ENCODE assay signal across 21 cellular contexts in genomic region chr15:76358453-76358852, GRCh38. TPM values are rescaled to one million over a fixed set of nuclear protein-coding genes. Genes with fewer than 3 reads are reported as not detected.
DNase-seq lines count a peak whose midpoint lies in the region; ATAC-seq and TF ChIP-seq lines count a peak whose summit lies in the region.
"Had no signal": no experiment of that assay in that cellular context is flagged by ENCODE, and none has a peak within 500 bp of the region (broad histone marks: within the 10 kb centered on the region; RNA-seq: fewer than 3 reads in every experiment).

No MANE protein-coding gene starts in this region.

- DNase-seq in left colon (no peak), NCI-H510A (lab: John Stamatoyannopoulos, UW) (no peak)
- no peak for DNase-seq in central memory CD4-positive, alpha-beta T cell
- DNase-seq: AML-193; CD4-positive, alpha-beta memory T cell; CD4-positive, CD25-positive, alpha-beta regulatory T cell; CD8-positive, alpha-beta memory T cell; DMS 273 treated with DMSO at 0.1 percent for 48 hours; DMS153; DMS53; DMS79; DND-41; EL; GDM1 had no signal

- H3K27ac ChIP-seq in C4-2B (peak overlapping the region; percentile 62), VCaP (peak overlapping the region; percentile 66)
- H3K27ac ChIP-seq: 22Rv1; A549; BLaER1 treated with 17β-estradiol and CSF1 and Interleukin-3, amounts not matched to agents 10 nM and 100 nM had no signal

- intact Hi-C loops in left colon (cut with DNase I, micrococcal nuclease): no loop called here

- ATAC-seq in left colon (peak; percentile 84), GM19463 (IDR thresholded peaks at IDR 0.05; ENCODE audit: unreplicated experiment) (no peak)
- ATAC-seq: A549, GM12878 had no signal

- TF ChIP-seq CTCF in C4-2B (conservative IDR thresholded peaks at IDR 0.05) (no peak), VCaP (conservative IDR thresholded peaks at IDR 0.05) (no peak)

RNA-seq across cellular contexts. Expression of gene ISL2, which starts 21.9 kb away (rescaled TPM):
- total RNA-seq in left colon: under 1 TPM; 0.24 to 0.95 TPM
- total RNA-seq: CD4-positive, alpha-beta memory T cell had no signal

RNA-seq across cellular contexts. Expression of gene ETFA, which starts 47.2 kb away (rescaled TPM):
- 100 to 1,000 TPM; 271 to 289 TPM for total RNA-seq in left colon
